8 cellular contexts compared by ENCODE assay signal in the genomic region with DNA sequence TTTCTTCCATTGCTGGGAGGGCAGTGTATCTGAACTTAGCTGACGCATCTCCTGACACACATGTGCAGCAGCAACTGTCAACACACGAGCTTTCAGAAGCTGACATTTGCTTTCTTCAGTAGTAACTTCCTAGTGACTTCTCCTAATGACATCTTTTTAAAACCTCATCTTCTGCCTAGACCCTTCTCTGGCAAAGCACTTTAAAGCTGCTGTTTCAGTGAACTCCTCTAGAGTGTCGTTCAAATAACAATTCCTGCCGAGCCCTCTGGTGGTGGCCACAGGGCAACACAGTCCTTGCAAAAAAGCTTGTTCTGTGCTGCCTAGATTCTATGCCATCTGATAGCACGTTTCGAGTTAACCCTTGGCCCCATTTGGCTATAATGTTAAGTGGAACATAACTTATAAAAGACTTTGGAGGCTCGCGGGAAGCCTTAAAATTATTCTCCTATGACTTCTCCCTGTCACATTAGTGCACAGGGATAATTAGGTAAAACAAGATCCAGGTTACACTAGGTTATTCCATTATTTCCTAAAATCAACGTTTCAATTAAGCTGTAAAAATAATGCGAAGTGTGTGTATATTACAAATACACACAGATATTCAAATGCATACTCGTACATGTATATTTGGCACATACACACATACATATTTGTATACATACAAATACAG.
DNase-seq lines count a peak whose midpoint lies in the region; ATAC-seq, FAIRE-seq and TF ChIP-seq lines count a peak whose summit lies in the region.

No MANE protein-coding gene starts in this region.

- H3K4me3 ChIP-seq in GM12864 (ENCODE audit: low read depth, low read length) (no peak overlapping the region), GM12878 (no peak overlapping the region)

- peak; percentile 30 for TF ChIP-seq CTCF in GM12864 (IDR thresholded peaks at IDR 0.05; ENCODE audit: low read depth, low read length, missing control alignments)
- peak; percentile 46 to 72 (median 53) for TF ChIP-seq CTCF in GM12878 (IDR thresholded peaks at IDR 0.05 in 2 of 3, conservative IDR thresholded peaks at IDR 0.05 in 1 of 3; ENCODE audit: control insufficient read depth in 2 of 3, extremely low read depth in 1 of 3, insufficient read depth in 1 of 3, low read depth in 3 of 3, low read length in 3 of 3)

- no peak overlapping the region for H2AFZ ChIP-seq in GM12878 (ENCODE audit: control insufficient read depth, low read depth, low read length)

- no peak for FAIRE-seq in GM12878 (lab: Jason Lieb, UNC)

- intact Hi-C loops in GM12878 (cut with micrococcal nuclease; ENCODE audit: unreplicated experiment), result no loop called here

- in situ Hi-C loops in GM12878 (cut with MboI), result no loop called here

- H3K79me2 ChIP-seq in GM12878 (ENCODE audit: control insufficient read depth, insufficient read depth, low read length), result no peaks in the 10 kb centered on the region

- CTCF ChIA-PET in GM12878 (lab: Yijun Ruan, JAX), result interaction anchor here (0.6 to 1.4 kb wide), 4 partner anchors 8 to 655 kb away, joined by 3 to 4 read pairs (median 4); no protein-coding TSS in a partner anchor

- H3K4me2 ChIP-seq in GM12878 (ENCODE audit: control insufficient read depth, insufficient read depth), result no peak overlapping the region

- no TSS peak for BruUV-seq in GM12878 (replicated peaks; lab: Mats Ljungman, UMichigan)

- H3K27ac ChIP-seq in GM12878 (ENCODE audit: control insufficient read depth, insufficient read depth), result no peak overlapping the region

- WGBS in GM12878 (ENCODE audit: insufficient coverage, insufficient replicate concordance, low lambda C conversion rate, missing lambda C conversion rate), result 21% methylated on average over 11 of the region's 11 CpGs

- SMC1A ChIA-PET in GM12878 (lab: Charles Lee; ENCODE audit: uncharacterized antibody, unreplicated experiment), result no interaction called here

- no peak for TF ChIP-seq POLR2A in GM12878 (IDR thresholded peaks at IDR 0.05; ENCODE audit: low read depth, low read length)

- no peaks in the 10 kb centered on the region for H3K4me1 ChIP-seq in GM12878 (ENCODE audit: control insufficient read depth, insufficient read depth, low read length)

- H3K36me3 ChIP-seq in GM12878 (ENCODE audit: control insufficient read depth in 2 of 2, insufficient read depth in 2 of 2, low read length in 1 of 2), result no peaks in the 10 kb centered on the region

- TF ChIP-seq EP300 in GM12878 (IDR thresholded peaks at IDR 0.05; ENCODE audit: borderline replicate concordance in 1 of 2, control insufficient read depth in 1 of 2, low read depth in 2 of 2, low read length in 2 of 2), result no peak

- peak; percentile 94 for ATAC-seq in HG02610 (IDR thresholded peaks at IDR 0.05; ENCODE audit: unreplicated experiment)
- ATAC-seq in GM12878, result peak; percentile 99
- peak; percentile 97 for ATAC-seq in left lobe of liver

- H3K27me3 ChIP-seq in GM12878 (replicated peaks in 1 of 2; ENCODE audit: control insufficient read depth in 2 of 2, insufficient read depth in 2 of 2, low read length in 1 of 2), result no peaks in the 10 kb centered on the region

- DNase-seq in GM12864 (ENCODE audit: low read depth) (no peak), NCI-H2081 treated with DMSO at 0.1 percent for 48 hours (lab: John Stamatoyannopoulos, UW) (peak; percentile 53), GM12878 (ENCODE audit: low read depth, low spot score) (no peak), left lobe of liver (ENCODE audit: low spot score) (peak; percentile 59), NCI-H2227 (lab: John Stamatoyannopoulos, UW; ENCODE audit: unreplicated experiment) (no peak), activated gamma-delta T cell (lab: John Stamatoyannopoulos, UW) (no peak), 8988T (no peak)

- RAD21 ChIA-PET in GM12878 (lab: Charles Lee; ENCODE audit: unreplicated experiment), result no interaction called here

- H3K9ac ChIP-seq in GM12878 (ENCODE audit: control insufficient read depth, insufficient read depth, low read length), result no peak overlapping the region

- peak; percentile 39 for TF ChIP-seq RAD21 in GM12878 (IDR thresholded peaks at IDR 0.05; ENCODE audit: insufficient read depth, low read depth, low read length)

- H3K9me3 ChIP-seq in GM12878 (replicated peaks; ENCODE audit: control insufficient read depth, insufficient read depth, low read length), result no peaks in the 10 kb centered on the region

- POLR2A ChIA-PET in GM12878 (lab: Charles Lee), result no interaction called here

- no peaks in the 10 kb centered on the region for H4K20me1 ChIP-seq in GM12878 (ENCODE audit: control insufficient read depth, insufficient read depth)

TF ChIP-seq in GM12878, 131 proteins besides CTCF, POLR2A, EP300 and RAD21:
- TF ChIP-seq MEF2B (IDR thresholded peaks at IDR 0.05; ENCODE audit: partially characterized antibody, poor library complexity, severe bottlenecking) (no peak), SMC3 (IDR thresholded peaks at IDR 0.05; ENCODE audit: borderline replicate concordance, low read length) (peak; percentile 40; the same call in 1 of the 2 replicates), TAF1 (IDR thresholded peaks at IDR 0.05; ENCODE audit: borderline replicate concordance, low read depth, low read length) (no peak), TARDBP (IDR thresholded peaks at IDR 0.05; ENCODE audit: borderline replicate concordance) (no peak), HSF1 (IDR thresholded peaks at IDR 0.05; ENCODE audit: low read depth, low read length) (no peak)
TF ChIP-seq in GM12878: peak in this region for 1.

Comparison
In these comparisons a context has a peak if more than half of its experiments do, and no peak if none do; other contexts are left out.
1. DNase-seq: peak in NCI-H2081 treated with DMSO at 0.1 percent for 48 hours (single experiment) and left lobe of liver (single experiment); none in GM12864 (single experiment), GM12878 (single experiment), NCI-H2227 (single experiment), activated gamma-delta T cell (single experiment) and 8988T (single experiment).
2. Peak in every context shown above with its lines, with median percentiles within 50 percentile points of each other: ATAC-seq.